ENCODE assay signal across 15 cellular contexts in the genomic region with DNA sequence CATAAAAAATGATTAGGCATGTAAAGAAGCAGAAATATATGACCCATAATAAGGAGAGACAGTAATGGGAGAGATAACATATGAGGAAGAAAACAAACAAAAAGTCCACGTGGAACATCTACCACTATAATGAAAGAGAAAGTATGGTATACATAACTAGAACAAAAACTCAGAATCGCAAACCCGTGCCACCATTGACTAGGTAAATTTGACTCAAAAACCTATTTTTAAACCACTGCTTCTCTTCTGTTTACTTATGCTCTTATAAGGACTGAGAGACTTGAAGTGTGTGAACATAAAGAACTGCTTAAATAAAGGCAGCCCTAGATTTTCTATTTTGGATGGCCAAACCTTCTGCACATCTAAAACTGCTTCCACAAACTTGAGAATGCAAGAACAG.
DNase-seq lines count a peak whose midpoint lies in the region; ATAC-seq and TF ChIP-seq lines count a peak whose summit lies in the region.
"Had no signal": no experiment of that assay in that cellular context is flagged by ENCODE, and none has a peak within 500 bp of the region (broad histone marks: within the 10 kb centered on the region; RNA-seq: fewer than 3 reads in every experiment).

No MANE protein-coding gene starts in this region.

- H3K36me3 ChIP-seq in left lung (no peaks in the 10 kb centered on the region), SJCRH30 (no peaks in the 10 kb centered on the region), BE2C (no peaks in the 10 kb centered on the region)

- H3K27ac ChIP-seq in left lung = no peak overlapping the region
- no peak overlapping the region for H3K27ac ChIP-seq in SJCRH30

- peak; percentile 80 for ATAC-seq in GM18867 (IDR thresholded peaks at IDR 0.05; ENCODE audit: unreplicated experiment)
- peak; percentile 60 for ATAC-seq in GM21576 (IDR thresholded peaks at IDR 0.05; ENCODE audit: unreplicated experiment)
- ATAC-seq in HG03280 (IDR thresholded peaks at IDR 0.05; ENCODE audit: unreplicated experiment) = peak; percentile 88
- peak; percentile 59 for ATAC-seq in left lung
- no peak for ATAC-seq in naive thymus-derived CD8-positive, alpha-beta T cell

- H3K4me1 ChIP-seq in left lung (no peaks in the 10 kb centered on the region), SJCRH30 (peaks cover 26% of the 10 kb centered on the region), BE2C (no peaks in the 10 kb centered on the region)

- no peak overlapping the region for H3K4me3 Mint-ChIP-seq in naive thymus-derived CD8-positive, alpha-beta T cell
- H3K4me3 Mint-ChIP-seq: B cell; CD4-positive, alpha-beta T cell had no signal

- TF ChIP-seq CTCF in left lung (IDR thresholded peaks at IDR 0.05) (no peak), BE2C (IDR thresholded peaks at IDR 0.05; ENCODE audit: low read depth, low read length) (no peak)

- POLR2A ChIA-PET in naive thymus-derived CD8-positive, alpha-beta T cell (lab: Charles Lee) = no interaction called here

- peaks cover 0 to 7% of the 10 kb centered on the region in 2 donors for H3K9me3 ChIP-seq in left lung
- no peaks in the 10 kb centered on the region for H3K9me3 ChIP-seq in SJCRH30 (replicated peaks)
- no peaks in the 10 kb centered on the region for H3K9me3 ChIP-seq in BE2C

- no peaks in the 10 kb centered on the region for H3K36me3 Mint-ChIP-seq in naive thymus-derived CD8-positive, alpha-beta T cell

- H3K4me3 ChIP-seq in left lung = no peak overlapping the region
- H3K4me3 ChIP-seq in SJCRH30 = no peak overlapping the region
- no peak overlapping the region for H3K4me3 ChIP-seq in BE2C (ENCODE audit: low read depth, low read length)

- H3K4me1 Mint-ChIP-seq in naive thymus-derived CD8-positive, alpha-beta T cell = no peaks in the 10 kb centered on the region
- H3K4me1 Mint-ChIP-seq: B cell had no signal

- no peaks in the 10 kb centered on the region for H3K27me3 Mint-ChIP-seq in naive thymus-derived CD8-positive, alpha-beta T cell
- H3K27me3 Mint-ChIP-seq: B cell; CD4-positive, alpha-beta T cell had no signal

- DNase-seq in left lung (no peak), SJCRH30 (no peak), BE2C (no peak)
- no peak for DNase-seq in naive thymus-derived CD8-positive, alpha-beta T cell
- DNase-seq: ACHN; CD4-positive, alpha-beta T cell; H7; KBM-7; NCI-H1436; NCI-H2029; NCI-H774 had no signal

- intact Hi-C loops in left lung (cut with DNase I) = no loop called here

- no peak overlapping the region for H3K27ac Mint-ChIP-seq in naive thymus-derived CD8-positive, alpha-beta T cell
- H3K27ac Mint-ChIP-seq: B cell; CD4-positive, alpha-beta T cell had no signal

- H3K9me3 Mint-ChIP-seq in naive thymus-derived CD8-positive, alpha-beta T cell = peaks cover 0 to 13% (median 7%) of the 10 kb centered on the region in 9 donors

- no peaks in the 10 kb centered on the region for H3K27me3 ChIP-seq in left lung
- H3K27me3 ChIP-seq in SJCRH30 = no peaks in the 10 kb centered on the region
- H3K27me3 ChIP-seq in BE2C = no peaks in the 10 kb centered on the region

Comparison
In these comparisons a context has a peak if more than half of its experiments do, and no peak if none do; other contexts are left out.
1. ATAC-seq: peak in GM18867 (single experiment), GM21576 (single experiment), HG03280 (single experiment) and left lung (single experiment); none in naive thymus-derived CD8-positive, alpha-beta T cell (0 of 2).